In genomic region chr15:70068783-70069565, GRCh38 we compare ENCODE assay signal across 20 cellular contexts. TPM values are rescaled to one million over a fixed set of nuclear protein-coding genes. Genes with fewer than 3 reads are reported as not detected.
DNase-seq lines count a peak whose midpoint lies in the region; ATAC-seq, FAIRE-seq and TF ChIP-seq lines count a peak whose summit lies in the region.
"Had no signal": no experiment of that assay in that cellular context is flagged by ENCODE, and none has a peak within 500 bp of the region (broad histone marks: within the 10 kb centered on the region; RNA-seq: fewer than 3 reads in every experiment).

No MANE protein-coding gene starts in this region.

- no peaks in the 10 kb centered on the region for H3K9me3 ChIP-seq in psoas muscle
- H3K9me3 ChIP-seq: BLaER1 treated with 17β-estradiol and CSF1 and Interleukin-3, amounts not matched to agents 10 nM and 100 nM had no signal

- no peak overlapping the region for H3K27ac ChIP-seq in psoas muscle
- H3K27ac ChIP-seq: BLaER1 treated with 17β-estradiol and CSF1 and Interleukin-3, amounts not matched to agents 10 nM and 100 nM; KMS-11 had no signal

- H3K4me1 Mint-ChIP-seq in activated T-cell treated with anti-CD3 and anti-CD28 coated beads, Interleukin-2, amount 50 U/mL, for 72 hours (ENCODE audit: low read depth), result peaks cover 19% of the 10 kb centered on the region

- peaks cover 5 to 82% of the 10 kb centered on the region in 2 donors for H3K36me3 ChIP-seq in psoas muscle (ENCODE audit: insufficient read depth in 1 of 2, low read depth in 1 of 2)

- no peak overlapping the region for H3K4me3 Mint-ChIP-seq in activated T-cell treated with anti-CD3 and anti-CD28 coated beads, Interleukin-2, amount 50 U/mL, for 72 hours

- no peak for TF ChIP-seq POLR2A in GM18505 (IDR thresholded peaks at IDR 0.05; ENCODE audit: borderline replicate concordance, extremely low read depth, insufficient read depth, insufficient read length)

- 54 to 70% (median 59%) methylated on average over 9 of the region's 9 CpGs for WGBS in psoas muscle, 3 donors

- peak overlapping the region; percentile 1 for H3K27ac Mint-ChIP-seq in activated T-cell treated with anti-CD3 and anti-CD28 coated beads, Interleukin-2, amount 50 U/mL, for 72 hours

- no peaks in the 10 kb centered on the region for H3K9me3 Mint-ChIP-seq in activated T-cell treated with anti-CD3 and anti-CD28 coated beads, Interleukin-2, amount 50 U/mL, for 72 hours
- H3K9me3 Mint-ChIP-seq: CD8-positive, alpha-beta memory T cell had no signal

- peaks cover 12% of the 10 kb centered on the region for H3K4me1 ChIP-seq in psoas muscle

- intact Hi-C loops in left ventricle myocardium superior (cut with micrococcal nuclease), result no loop called here
- intact Hi-C loops in psoas muscle (cut with DNase I), result no loop called here

- H3K27me3 ChIP-seq in psoas muscle (ENCODE audit: insufficient read depth in 3 of 3, low read length in 2 of 3), result no peaks in the 10 kb centered on the region

- no peak for TF ChIP-seq CTCF in psoas muscle (IDR thresholded peaks at IDR 0.05)

- H3K4me3 ChIP-seq in psoas muscle, result no peak overlapping the region
- H3K4me3 ChIP-seq: BLaER1 treated with 17β-estradiol and CSF1 and Interleukin-3, amounts not matched to agents 10 nM and 100 nM had no signal

- DNase-seq in activated T-cell treated with anti-CD3 and anti-CD28 coated beads, Interleukin-2, amount 50 U/mL, for 72 hours, result no peak
- DNase-seq in activated T-cell treated with anti-CD3 and anti-CD28 coated beads, Interleukin-2, amount 50 U/mL, for 48 hours, result no peak
- no peak for DNase-seq in HTR-8/SVneo (ENCODE audit: insufficient read length, low spot score)
- no peak for DNase-seq in left ventricle myocardium superior
- no peak for DNase-seq in psoas muscle
- DNase-seq: 8988T; CD8-positive, alpha-beta memory T cell; GDM1; NCI-H1436; NCI-H2029; NCI-H2171 treated with DMSO at 0.1 percent for 48 hours; NCI-H446 treated with DMSO at 0.1 percent for 48 hours; PC-3 had no signal

- ATAC-seq in activated T-cell treated with anti-CD3 and anti-CD28 coated beads, Interleukin-2, amount 50 U/mL, for 72 hours (replicated peaks in 1 of 2), result no peak
- peak; percentile 60 for ATAC-seq in left ventricle myocardium superior
- peak; percentile 13 to 54 (median 38) for ATAC-seq in psoas muscle
- ATAC-seq in GM18505 (IDR thresholded peaks at IDR 0.05; ENCODE audit: unreplicated experiment), result no peak
- ATAC-seq in GM18502 (IDR thresholded peaks at IDR 0.05; ENCODE audit: poor library complexity, unreplicated experiment), result no peak
- no peak for ATAC-seq in HG03521 (IDR thresholded peaks at IDR 0.05; ENCODE audit: unreplicated experiment)
- ATAC-seq: PC-3 had no signal

- H3K27me3 Mint-ChIP-seq in activated T-cell treated with anti-CD3 and anti-CD28 coated beads, Interleukin-2, amount 50 U/mL, for 72 hours (ENCODE audit: low read depth), result no peaks in the 10 kb centered on the region
- H3K27me3 Mint-ChIP-seq: CD8-positive, alpha-beta memory T cell had no signal

- peak; percentile 55 for FAIRE-seq in HTR-8/SVneo (lab: Jason Lieb, UNC)
- FAIRE-seq: GM12892, H1 had no signal

- H3K36me3 Mint-ChIP-seq in activated T-cell treated with anti-CD3 and anti-CD28 coated beads, Interleukin-2, amount 50 U/mL, for 72 hours (ENCODE audit: insufficient read depth in 2 of 2), result peaks cover 19 to 25% of the 10 kb centered on the region in 2 donors

RNA-seq across cellular contexts. Expression of gene TLE3, which starts 28.7 kb away (rescaled TPM):
- 100 to 1,000 TPM in 1 of 2 donors, 10 to 100 TPM in 1; 84.6 to 112 TPM for total RNA-seq in activated T-cell treated with anti-CD3 and anti-CD28 coated beads, Interleukin-2, amount 50 U/mL, for 72 hours
- total RNA-seq in left ventricle myocardium superior (12.8 TPM), psoas muscle (10 to 100 TPM; 10.8 to 59.9 (median 18.6) TPM)
- polyA plus RNA-seq in psoas muscle, result 1 to 10 TPM; 4.3 to 9.6 (median 4.8) TPM

Comparison
In these comparisons a context has a peak if more than half of its experiments do, and no peak if none do; other contexts are left out.
1. ATAC-seq: peak in left ventricle myocardium superior (single experiment) and psoas muscle (4 of 4); none in activated T-cell treated with anti-CD3 and anti-CD28 coated beads, Interleukin-2, amount 50 U/mL, for 72 hours (0 of 2), GM18505 (single experiment), GM18502 (single experiment) and HG03521 (single experiment).